Comparison of ENCODE assay signal across 29 cellular contexts in genomic region chrX:112083624-112084326, GRCh38. TPM values are rescaled to one million over a fixed set of nuclear protein-coding genes. Genes with fewer than 3 reads are reported as not detected.
DNase-seq lines count a peak whose midpoint lies in the region; ATAC-seq, FAIRE-seq and TF ChIP-seq lines count a peak whose summit lies in the region.
"Had no signal": no experiment of that assay in that cellular context is flagged by ENCODE, and none has a peak within 500 bp of the region (broad histone marks: within the 10 kb centered on the region; RNA-seq: fewer than 3 reads in every experiment).

No MANE protein-coding gene starts in this region.

- no peaks in the 10 kb centered on the region for H3K79me2 ChIP-seq in H9 (ENCODE audit: insufficient read depth, low read length)
- no peaks in the 10 kb centered on the region for H3K79me2 ChIP-seq in H1 (ENCODE audit: control insufficient read depth in 1 of 2, insufficient read depth in 2 of 2, low read length in 2 of 2)
- no peaks in the 10 kb centered on the region for H3K79me2 ChIP-seq in trophoblast cell (ENCODE audit: control insufficient read depth, insufficient read depth, low read length, poor library complexity)

- no peak overlapping the region; a peak in 1 of 7 replicates for H3K27ac Mint-ChIP-seq in H9
- H3K27ac Mint-ChIP-seq: activated naive CD4-positive, alpha-beta T cell treated with anti-CD3 and anti-CD28 coated beads, Interleukin-2, amount 50 U/mL, for 24 hours had no signal

- H3K27ac ChIP-seq in H9 (ENCODE audit: insufficient read length, low read depth, low read length): no peak overlapping the region
- no peak overlapping the region for H3K27ac ChIP-seq in H1 (ENCODE audit: low read depth, low read length)
- H3K27ac ChIP-seq in trophoblast cell (ENCODE audit: low read depth, low read length): no peak overlapping the region
- H3K27ac ChIP-seq in vagina: no peak overlapping the region
- H3K27ac ChIP-seq: upper lobe of left lung had no signal

- peaks cover 88% of the 10 kb centered on the region for H3K27me3 Mint-ChIP-seq in H9 (ENCODE audit: low read depth)

- H3K4me2 ChIP-seq in H9 (ENCODE audit: insufficient read depth, insufficient read length, low read length) (peak overlapping the region; percentile 91), H1 (ENCODE audit: insufficient read depth in 1 of 2, low read depth in 2 of 2, low read length in 2 of 2) (peak overlapping the region; percentile 76 to 84), trophoblast cell (ENCODE audit: low read length) (peak overlapping the region; percentile 41)

- H3K79me1 ChIP-seq in H9 (ENCODE audit: insufficient read depth, low read depth, low read length, poor library complexity, severe bottlenecking): no peaks in the 10 kb centered on the region
- no peaks in the 10 kb centered on the region for H3K79me1 ChIP-seq in H1 (ENCODE audit: low read depth, low read length)
- H3K79me1 ChIP-seq in trophoblast cell (ENCODE audit: low read length): no peaks in the 10 kb centered on the region

- H3K9ac ChIP-seq in H9 (ENCODE audit: extremely low read depth, insufficient read length, low read length) (peak overlapping the region; percentile 5), H1 (replicated peaks in 1 of 4; ENCODE audit: extremely low read depth in 1 of 4, low read depth in 3 of 4, low read length in 3 of 4) (no peak overlapping the region), trophoblast cell (ENCODE audit: low read length) (no peak overlapping the region)

- H3K4me1 Mint-ChIP-seq in H9: peaks cover 26 to 28% of the 10 kb centered on the region in 2 experiments
- H3K4me1 Mint-ChIP-seq: activated naive CD4-positive, alpha-beta T cell treated with anti-CD3 and anti-CD28 coated beads, Interleukin-2, amount 50 U/mL, for 24 hours; central memory CD8-positive, alpha-beta T cell had no signal

- POLR2A ChIA-PET in H1 (lab: Charles Lee; ENCODE audit: partially characterized antibody): no interaction called here

- H2BK120ac ChIP-seq in H9 (ENCODE audit: low read depth, low read length, poor library complexity, severe bottlenecking): no peak overlapping the region
- H2BK120ac ChIP-seq in H1 (replicated peaks; ENCODE audit: low read depth, low read length): no peak overlapping the region
- H2BK120ac ChIP-seq in trophoblast cell (ENCODE audit: insufficient read depth, low read length, poor library complexity): no peak overlapping the region

- H3K23me2 ChIP-seq in H9 (ENCODE audit: insufficient read length, low read depth, low read length, poor library complexity, severe bottlenecking): peaks cover 24% of the 10 kb centered on the region
- H3K23me2 ChIP-seq in H1 (ENCODE audit: low read depth, low read length): peaks cover 13% of the 10 kb centered on the region; the same call in 1 of the 2 replicates

- peaks cover 19% of the 10 kb centered on the region; the same call in 1 of the 2 replicates for H3K27me3 ChIP-seq in H9 (ENCODE audit: insufficient read depth, low read length)
- peaks cover 10 to 27% (median 18%) of the 10 kb centered on the region in 4 experiments for H3K27me3 ChIP-seq in H1 (replicated peaks in 1 of 4; ENCODE audit: control insufficient read depth in 3 of 4, extremely low read depth in 1 of 4, insufficient read depth in 3 of 4, low read length in 3 of 4)
- H3K27me3 ChIP-seq in trophoblast cell (ENCODE audit: insufficient read depth, low read length): peaks cover 23% of the 10 kb centered on the region
- no peaks in the 10 kb centered on the region for H3K27me3 ChIP-seq in vagina

- no peak overlapping the region for H4K12ac ChIP-seq in trophoblast cell (ENCODE audit: low read depth, low read length)

- H3K4me1 ChIP-seq in H9 (ENCODE audit: insufficient read depth, low read length) (no peaks in the 10 kb centered on the region; the same call in none of the 2 replicates), H1 (replicated peaks in 1 of 4; ENCODE audit: control insufficient read depth in 3 of 4, insufficient read depth in 4 of 4, low read length in 3 of 4) (0 out of 7 replicates have a peak, but pooled peaks cover 0 to 4% (median 0%) of the 10 kb centered on the region in 4 experiments), trophoblast cell (ENCODE audit: control insufficient read depth in 1 of 2, insufficient read depth in 2 of 2, low read length in 2 of 2) (peaks cover 0 to 4% of the 10 kb centered on the region in 2 experiments), vagina (no peaks in the 10 kb centered on the region)

- H2AFZ ChIP-seq in H9 (ENCODE audit: low read length): peak overlapping the region; percentile 84
- H2AFZ ChIP-seq in H1 (ENCODE audit: low read length): 0 out of 2 replicates have a peak overlapping the region, but pooled peaks have one; percentile 53
- no peak overlapping the region for H2AFZ ChIP-seq in trophoblast cell (ENCODE audit: insufficient read depth, low read length, poor library complexity)

- H2AK5ac ChIP-seq in H9 (ENCODE audit: insufficient read length, low read length) (no peak overlapping the region), H1 (ENCODE audit: low read depth, low read length) (no peak overlapping the region), trophoblast cell (ENCODE audit: low read length) (no peak overlapping the region)

- ATAC-seq in HG02678 (IDR thresholded peaks at IDR 0.05; ENCODE audit: unreplicated experiment): no peak
- no peak for ATAC-seq in HG03135 (IDR thresholded peaks at IDR 0.05; ENCODE audit: unreplicated experiment)
- ATAC-seq: esophagus mucosa, sciatic nerve had no signal

- H3K9me3 Mint-ChIP-seq in H9: peaks cover 0 to 2% of the 10 kb centered on the region in 2 experiments; a peak in 2 of 5 replicates
- H3K9me3 Mint-ChIP-seq: activated naive CD4-positive, alpha-beta T cell treated with anti-CD3 and anti-CD28 coated beads, Interleukin-2, amount 50 U/mL, for 24 hours; central memory CD8-positive, alpha-beta T cell had no signal

- H4K5ac ChIP-seq in H9 (ENCODE audit: insufficient read length, low read depth, low read length) (no peak overlapping the region), H1 (ENCODE audit: insufficient read length, low read depth, low read length) (no peak overlapping the region)

- peak; percentile 44 for TF ChIP-seq CTCF in H9 (conservative IDR thresholded peaks at IDR 0.05)
- peak; percentile 14 to 20 (median 19); a peak in 3 of 4 replicates for TF ChIP-seq CTCF in H1 (IDR thresholded peaks at IDR 0.05; ENCODE audit: control extremely low read depth in 1 of 3, insufficient read depth in 1 of 3, low read depth in 1 of 3, low read length in 3 of 3)
- TF ChIP-seq CTCF in vagina (IDR thresholded peaks at IDR 0.05): no peak

- no peaks in the 10 kb centered on the region; a peak in 1 of 7 replicates for H3K36me3 Mint-ChIP-seq in H9 (ENCODE audit: insufficient read depth in 1 of 3, low read depth in 3 of 3)
- H3K36me3 Mint-ChIP-seq: activated naive CD4-positive, alpha-beta T cell treated with anti-CD3 and anti-CD28 coated beads, Interleukin-2, amount 50 U/mL, for 24 hours had no signal

- TF ChIP-seq RAD21 in H1 (IDR thresholded peaks at IDR 0.05 in 1 of 2, conservative IDR thresholded peaks at IDR 0.05 in 1 of 2; ENCODE audit: low read depth in 2 of 2, low read length in 2 of 2): peak; percentile 19 to 30; a peak in 2 of 4 replicates

- H3K18ac ChIP-seq in H9 (ENCODE audit: insufficient read length, low read depth, low read length) (no peak overlapping the region), H1 (ENCODE audit: extremely low read depth, low read length) (no peak overlapping the region; the same call in 1 of the 2 replicates), trophoblast cell (ENCODE audit: low read length) (no peak overlapping the region)

- TF ChIP-seq EP300 in H1 (IDR thresholded peaks at IDR 0.05; ENCODE audit: borderline replicate concordance in 1 of 2, low read depth in 2 of 2, low read length in 2 of 2): no peak

- H3K56ac ChIP-seq in H9 (ENCODE audit: insufficient read length, low read depth, low read length) (no peak overlapping the region), H1 (replicated peaks; ENCODE audit: insufficient read length, low read depth, low read length) (no peak overlapping the region)

- no CpG with 5 or more reads among the region's 18 CpGs for WGBS in H9 (ENCODE audit: extremely low coverage, insufficient read length, low lambda C conversion rate)
- 6% methylated on average over 15 of the region's 18 CpGs; no CpG with 5 or more reads in 1 of the 2 experiments for WGBS in H1 (ENCODE audit: extremely low coverage in 1 of 2, insufficient coverage in 1 of 2, insufficient read length in 1 of 2, insufficient replicate concordance in 2 of 2, low coverage in 1 of 2, low lambda C conversion rate in 2 of 2, missing lambda C conversion rate in 1 of 2), 2 experiments
- WGBS in trophoblast cell (ENCODE audit: extremely low coverage, insufficient coverage, insufficient read length): no CpG with 5 or more reads among the region's 18 CpGs

- CTCF ChIA-PET in H1 (lab: Charles Lee; ENCODE audit: partially characterized antibody): interaction anchor here (0.8 to 2.0 kb wide), 5 partner anchors 14 to 261 kb away, joined by 3 to 5 read pairs (median 4); no protein-coding TSS in a partner anchor

- H3K36me3 ChIP-seq in H1 (ENCODE audit: control insufficient read depth in 2 of 4, insufficient read depth in 4 of 4, low read length in 3 of 4) (no peaks in the 10 kb centered on the region), trophoblast cell (ENCODE audit: control insufficient read depth in 1 of 2, insufficient read depth in 2 of 2, low read length in 2 of 2) (no peaks in the 10 kb centered on the region), vagina (no peaks in the 10 kb centered on the region)
- H3K36me3 ChIP-seq: upper lobe of left lung had no signal

- H2BK5ac ChIP-seq in H9 (ENCODE audit: insufficient read length, low read length): no peak overlapping the region
- no peak overlapping the region for H2BK5ac ChIP-seq in H1 (ENCODE audit: low read depth, low read length)
- no peak overlapping the region for H2BK5ac ChIP-seq in trophoblast cell (ENCODE audit: low read depth, low read length, poor library complexity)

- H3K4me3 Mint-ChIP-seq in H9: peak overlapping the region; percentile 73 to 88
- H3K4me3 Mint-ChIP-seq: activated naive CD4-positive, alpha-beta T cell treated with anti-CD3 and anti-CD28 coated beads, Interleukin-2, amount 50 U/mL, for 24 hours; central memory CD8-positive, alpha-beta T cell had no signal

- no peak overlapping the region for H3T11ph ChIP-seq in H9 (ENCODE audit: low read length)

- no peak overlapping the region; the same call in 1 of the 2 replicates for H3K14ac ChIP-seq in H9 (ENCODE audit: insufficient read depth, low read length)
- no peak overlapping the region for H3K14ac ChIP-seq in H1 (ENCODE audit: insufficient read length)
- no peak overlapping the region for H3K14ac ChIP-seq in trophoblast cell (ENCODE audit: low read length)

- peak; percentile 66 for DNase-seq in H9
- DNase-seq in H1 (ENCODE audit: low read depth in 1 of 2, low spot score in 2 of 2): peak in 1 of 2 experiments; percentile 47
- peak; percentile 59 for DNase-seq in islet precursor cell
- DNase-seq in trophoblast cell: no peak
- no peak for DNase-seq in vagina (ENCODE audit: extremely low spot score in 2 of 2)
- no peak for DNase-seq in COR-L47 (lab: John Stamatoyannopoulos, UW)
- DNase-seq: activated CD4-positive, alpha-beta T cell treated with anti-CD3 and anti-CD28 coated beads, Interleukin-2, amount 50 U/mL, for 1 hour; C1 segment of cervical spinal cord; Calu3; KBM-7; NCI-H1436; NCI-H2171; NCI-H526; stimulated activated CD8-positive, alpha-beta memory T cell treated with anti-CD3 and anti-CD28 coated beads, Interleukin-4, amount 100 ng/mL, for 48 hours; T-helper 2 cell had no signal

- FAIRE-seq in H1 (lab: Jason Lieb, UNC): peak; percentile 95
- FAIRE-seq: frontal cortex had no signal

- no peak overlapping the region for H2BK20ac ChIP-seq in H9 (ENCODE audit: low read depth, low read length, poor library complexity, severe bottlenecking)
- H2BK20ac ChIP-seq in H1 (ENCODE audit: low read length): no peak overlapping the region

- no peak overlapping the region for H4K91ac ChIP-seq in H9 (ENCODE audit: insufficient read length, low read depth, low read length)
- H4K91ac ChIP-seq in H1 (replicated peaks; ENCODE audit: insufficient read length, low read length): no peak overlapping the region
- H4K91ac ChIP-seq in trophoblast cell (ENCODE audit: low read depth, low read length): no peak overlapping the region

- H2BK15ac ChIP-seq in H9 (ENCODE audit: low read depth, low read length): no peak overlapping the region
- H2BK15ac ChIP-seq in H1 (ENCODE audit: low read length): no peak overlapping the region

- intact Hi-C loops in vagina (cut with DNase I): no loop called here

- no peak overlapping the region for H2BK12ac ChIP-seq in H9 (ENCODE audit: insufficient read length, low read depth, low read length)
- no peak overlapping the region for H2BK12ac ChIP-seq in H1 (ENCODE audit: low read depth, low read length)
- H2BK12ac ChIP-seq in trophoblast cell (ENCODE audit: low read length): no peak overlapping the region

- H3K4me3 ChIP-seq in H1 (ENCODE audit: extremely low read depth in 1 of 4, insufficient read depth in 2 of 4, low read depth in 3 of 4, low read length in 4 of 4) (peak overlapping the region; percentile 67 to 78 (median 70)), trophoblast cell (ENCODE audit: low read depth, low read length) (no peak overlapping the region), vagina (no peak overlapping the region)
- H3K4me3 ChIP-seq: lung, upper lobe of left lung had no signal

- H3K4ac ChIP-seq in H9 (ENCODE audit: low read depth, low read length) (no peak overlapping the region), H1 (replicated peaks; ENCODE audit: insufficient read length, low read depth, low read length) (no peak overlapping the region), trophoblast cell (ENCODE audit: low read depth, low read length) (no peak overlapping the region)

- TF ChIP-seq POLR2A in H1 (IDR thresholded peaks at IDR 0.05; ENCODE audit: control extremely low read depth in 1 of 2, low read depth in 2 of 2, low read length in 2 of 2): no peak
- no peak for TF ChIP-seq POLR2A in vagina (IDR thresholded peaks at IDR 0.05)

- H4K20me1 ChIP-seq in H9 (ENCODE audit: control insufficient read depth, insufficient read depth, insufficient read length): no peaks in the 10 kb centered on the region
- no peaks in the 10 kb centered on the region for H4K20me1 ChIP-seq in H1 (replicated peaks in 1 of 2; ENCODE audit: control insufficient read depth in 1 of 2, insufficient read depth in 2 of 2, low read length in 2 of 2)

- H4K8ac ChIP-seq in H9 (replicated peaks; ENCODE audit: insufficient read length, low read depth, low read length) (no peak overlapping the region), H1 (ENCODE audit: extremely low read depth, insufficient read depth, low read length) (no peak overlapping the region), trophoblast cell (ENCODE audit: low read depth, low read length) (no peak overlapping the region)

- H3K9me3 ChIP-seq in H9 (ENCODE audit: control insufficient read depth, low read depth, low read length) (no peaks in the 10 kb centered on the region), H1 (ENCODE audit: insufficient read depth in 2 of 2, low read depth in 1 of 2, low read length in 1 of 2) (no peaks in the 10 kb centered on the region), trophoblast cell (ENCODE audit: insufficient read depth, low read depth, low read length) (no peaks in the 10 kb centered on the region), vagina (no peaks in the 10 kb centered on the region)
- H3K9me3 ChIP-seq: upper lobe of left lung had no signal

- H3K23ac ChIP-seq in H9 (ENCODE audit: insufficient read length, low read depth, low read length) (no peak overlapping the region), H1 (ENCODE audit: insufficient read length) (no peak overlapping the region), trophoblast cell (ENCODE audit: low read length) (no peak overlapping the region)

RNA-seq across cellular contexts. Expression of gene RTL4, which starts 1.0 kb away (rescaled TPM):
- total RNA-seq in H9 (2021): not detected in 2 replicates
- total RNA-seq in H1 (2021; fragmentation: NEBNext Ultra II Directional; extraction: Animal tissue kit (Norgen Biotek cat#: 25700)): 0.15 and 0.27 TPM in 2 replicates
- polyA plus RNA-seq in H1 (2011; rRNA removed): 0.09 and 0.14 TPM in 2 replicates
- 0.17 TPM for polyA plus RNA-seq in H1 (2011; cell fraction: cytosol; rRNA removed)
- polyA plus RNA-seq in H1 (2011; cell fraction: nucleus; rRNA removed): 0.14 TPM
- polyA plus RNA-seq in H1 (2012, experiment 1 of 2): 0.13 to 0.25 TPM in 2 of 4 replicates, not detected in the others
- polyA plus RNA-seq in H1 (2012, experiment 2 of 2): not detected
- 0.24 TPM for polyA plus RNA-seq in H1 (2013, experiment 1 of 2)
- 0.13 TPM for polyA plus RNA-seq in H1 (2013, experiment 2 of 2)
- polyA minus RNA-seq in H1 (2011; rRNA and poly(A)+ RNA removed): 0.16 and 0.20 TPM in 2 replicates
- polyA minus RNA-seq in H1 (2011; cell fraction: cytosol; rRNA and poly(A)+ RNA removed): not detected
- polyA minus RNA-seq in H1 (2011; cell fraction: nucleus; rRNA and poly(A)+ RNA removed): 0.30 TPM
- polyA plus RNA-seq in trophoblast cell (2013): not detected in 2 replicates
- total RNA-seq in vagina: not detected
- total RNA-seq: aorta, Calu3, esophagus mucosa, frontal cortex, H4, lung, omental fat pad, RPMI7951, sciatic nerve, SK-MEL-5, upper lobe of left lung had no signal
- polyA plus RNA-seq: aorta, lung had no signal

RNA-seq across cellular contexts. Expression of gene TRPC5, which starts 1.2 kb away (rescaled TPM):
- 0.07 and 0.09 TPM in 2 replicates for total RNA-seq in H9 (2021)
- 0.63 and 0.77 TPM in 2 replicates for total RNA-seq in H1 (2021; fragmentation: NEBNext Ultra II Directional; extraction: Animal tissue kit (Norgen Biotek cat#: 25700))
- 0.27 and 0.30 TPM in 2 replicates for polyA plus RNA-seq in H1 (2011; rRNA removed)
- 0.36 TPM for polyA plus RNA-seq in H1 (2011; cell fraction: cytosol; rRNA removed)
- 0.60 TPM for polyA plus RNA-seq in H1 (2011; cell fraction: nucleus; rRNA removed)
- 0.20 to 0.28 TPM (median 0.27 TPM) in 4 replicates for polyA plus RNA-seq in H1 (2012, experiment 1 of 2)
- polyA plus RNA-seq in H1 (2012, experiment 2 of 2): 0.04 TPM
- polyA plus RNA-seq in H1 (2013, experiment 1 of 2): 0.47 TPM
- polyA plus RNA-seq in H1 (2013, experiment 2 of 2): 0.35 TPM
- 1.6 TPM in 2 replicates for polyA minus RNA-seq in H1 (2011; rRNA and poly(A)+ RNA removed)
- polyA minus RNA-seq in H1 (2011; cell fraction: cytosol; rRNA and poly(A)+ RNA removed): 0.66 TPM
- 2.1 TPM for polyA minus RNA-seq in H1 (2011; cell fraction: nucleus; rRNA and poly(A)+ RNA removed)
- not detected in 2 replicates for polyA plus RNA-seq in trophoblast cell (2013)
- not detected for total RNA-seq in vagina
- total RNA-seq: aorta, Calu3, esophagus mucosa, H4, lung, omental fat pad, RPMI7951, sciatic nerve, SK-MEL-5, upper lobe of left lung had no signal
- polyA plus RNA-seq: aorta, lung had no signal

Comparison
In these comparisons a context has a peak if more than half of its experiments do, and no peak if none do; other contexts are left out.
1. DNase-seq: peak in H9 (single experiment) and islet precursor cell (single experiment); none in trophoblast cell (0 of 2), vagina (0 of 2) and COR-L47 (single experiment).
2. H3K4me2 ChIP-seq: peak in every context shown above with its lines; median percentile 91 in H9; 80 in H1; 41 in trophoblast cell.
3. CTCF ChIP-seq: peak in H9 (single experiment) and H1 (3 of 3); none in vagina (0 of 3).
4. H3K4me3 ChIP-seq: peak in H1 (4 of 4); none in trophoblast cell (single experiment) and vagina (0 of 2).